ENCODE assay signal across 14 cellular contexts in genomic region chr3:48929358-48930035, GRCh38. TPM values are rescaled to one million over a fixed set of nuclear protein-coding genes. Genes with fewer than 3 reads are reported as not detected.
DNase-seq lines count a peak whose midpoint lies in the region; ATAC-seq and TF ChIP-seq lines count a peak whose summit lies in the region.
"Had no signal": no experiment of that assay in that cellular context is flagged by ENCODE, and none has a peak within 500 bp of the region (broad histone marks: within the 10 kb centered on the region; RNA-seq: fewer than 3 reads in every experiment).

No MANE protein-coding gene starts in this region.

- peaks cover 24% of the 10 kb centered on the region for H3K79me1 ChIP-seq in H9 (ENCODE audit: insufficient read depth, low read depth, low read length, poor library complexity, severe bottlenecking)

- no peak overlapping the region for H3K4me2 ChIP-seq in H9 (ENCODE audit: insufficient read depth, insufficient read length, low read length)

- WGBS in psoas muscle, 3 donors = 53 to 66% (median 59%) methylated on average over 3 of the region's 3 CpGs
- no CpG with 5 or more reads among the region's 3 CpGs for WGBS in H9 (ENCODE audit: extremely low coverage, insufficient read length, low lambda C conversion rate)

- intact Hi-C loops in psoas muscle (cut with DNase I) = no loop called here

- H4K20me1 ChIP-seq in H9 (ENCODE audit: control insufficient read depth, insufficient read depth, insufficient read length) = no peaks in the 10 kb centered on the region

- peaks cover 3% of the 10 kb centered on the region for H3K23me2 ChIP-seq in H9 (ENCODE audit: insufficient read length, low read depth, low read length, poor library complexity, severe bottlenecking)

- no peak overlapping the region for H4K8ac ChIP-seq in H9 (replicated peaks; ENCODE audit: insufficient read length, low read depth, low read length)

- H2BK15ac ChIP-seq in H9 (ENCODE audit: low read depth, low read length) = no peak overlapping the region

- no peak overlapping the region for H3T11ph ChIP-seq in H9 (ENCODE audit: low read length)

- H3K4me1 ChIP-seq in psoas muscle (peaks cover 65% of the 10 kb centered on the region), H9 (ENCODE audit: insufficient read depth, low read length) (no peaks in the 10 kb centered on the region)

- peak overlapping the region; percentile 60 for H3K4me3 Mint-ChIP-seq in activated T-cell treated with anti-CD3 and anti-CD28 coated beads, Interleukin-2, amount 50 U/mL, for 24 hours
- no peak overlapping the region for H3K4me3 Mint-ChIP-seq in activated T-cell treated with anti-CD3 and anti-CD28 coated beads, Interleukin-2, amount 50 U/mL, for 4 hours
- H3K4me3 Mint-ChIP-seq in H9 = no peak overlapping the region

- H4K91ac ChIP-seq in H9 (ENCODE audit: insufficient read length, low read depth, low read length) = no peak overlapping the region

- no peak overlapping the region for H3K56ac ChIP-seq in H9 (ENCODE audit: insufficient read length, low read depth, low read length)

- H4K5ac ChIP-seq in H9 (ENCODE audit: insufficient read length, low read depth, low read length) = no peak overlapping the region

- peaks cover 19% of the 10 kb centered on the region; the same call in 1 of the 2 replicates for H3K79me2 ChIP-seq in H9 (ENCODE audit: insufficient read depth, low read length)

- in situ Hi-C loops in brain microvascular endothelial cell (cut with HindIII; ENCODE audit: low pct_ligation_motif_present, low sequenced_read_pairs) = no loop called here

- no peak overlapping the region for H3K4ac ChIP-seq in H9 (ENCODE audit: low read depth, low read length)

- no peak overlapping the region for H2BK5ac ChIP-seq in H9 (ENCODE audit: insufficient read length, low read length)

- DNase-seq in activated T-cell treated with anti-CD3 and anti-CD28 coated beads, Interleukin-2, amount 50 U/mL, for 24 hours = no peak
- no peak for DNase-seq in activated T-cell treated with anti-CD3 and anti-CD28 coated beads, Interleukin-2, amount 50 U/mL, for 4 hours
- peak; percentile 16 for DNase-seq in LHCN-M2 (ENCODE audit: low read depth)
- peak; percentile 22 for DNase-seq in brain microvascular endothelial cell
- DNase-seq in psoas muscle = no peak
- no peak for DNase-seq in HuH-7.5 (ENCODE audit: low spot score)
- DNase-seq in H9 = no peak
- DNase-seq: anterior cingulate cortex, DMS79, MV-4-11, NCI-H2171 had no signal

- H3K9me3 ChIP-seq in psoas muscle (no peaks in the 10 kb centered on the region), H9 (ENCODE audit: control insufficient read depth, low read depth, low read length) (no peaks in the 10 kb centered on the region)

- H3K27me3 Mint-ChIP-seq in activated T-cell treated with anti-CD3 and anti-CD28 coated beads, Interleukin-2, amount 50 U/mL, for 24 hours = no peaks in the 10 kb centered on the region
- H3K27me3 Mint-ChIP-seq in activated T-cell treated with anti-CD3 and anti-CD28 coated beads, Interleukin-2, amount 50 U/mL, for 4 hours (ENCODE audit: low read depth) = no peaks in the 10 kb centered on the region
- no peaks in the 10 kb centered on the region for H3K27me3 Mint-ChIP-seq in H9 (ENCODE audit: low read depth)
- H3K27me3 Mint-ChIP-seq: progenitor cell of endocrine pancreas had no signal

- peak overlapping the region; percentile 89 for H3K27ac Mint-ChIP-seq in activated T-cell treated with anti-CD3 and anti-CD28 coated beads, Interleukin-2, amount 50 U/mL, for 24 hours
- peak overlapping the region in 1 of 3 experiments; percentile 4; a peak in 1 of 7 replicates for H3K27ac Mint-ChIP-seq in H9
- H3K27ac Mint-ChIP-seq: progenitor cell of endocrine pancreas had no signal

- H3K36me3 Mint-ChIP-seq in activated T-cell treated with anti-CD3 and anti-CD28 coated beads, Interleukin-2, amount 50 U/mL, for 24 hours (ENCODE audit: low read depth) = peaks cover 95% of the 10 kb centered on the region
- peaks cover 54% of the 10 kb centered on the region for H3K36me3 Mint-ChIP-seq in activated T-cell treated with anti-CD3 and anti-CD28 coated beads, Interleukin-2, amount 50 U/mL, for 4 hours (ENCODE audit: insufficient read depth)
- H3K36me3 Mint-ChIP-seq in H9 (ENCODE audit: insufficient read depth in 1 of 3, low read depth in 3 of 3) = peaks cover 49 to 85% (median 69%) of the 10 kb centered on the region in 3 experiments

- no peak overlapping the region for H3K9ac ChIP-seq in H9 (ENCODE audit: extremely low read depth, insufficient read length, low read length)

- H3K23ac ChIP-seq in H9 (ENCODE audit: insufficient read length, low read depth, low read length) = no peak overlapping the region

- no peak overlapping the region for H3K4me3 ChIP-seq in brain microvascular endothelial cell (ENCODE audit: low read depth, low read length)
- H3K4me3 ChIP-seq in psoas muscle = peak overlapping the region; percentile 26
- H3K4me3 ChIP-seq: lung had no signal

- H3K18ac ChIP-seq in H9 (ENCODE audit: insufficient read length, low read depth, low read length) = no peak overlapping the region

- H2BK12ac ChIP-seq in H9 (ENCODE audit: insufficient read length, low read depth, low read length) = no peak overlapping the region

- H2AK5ac ChIP-seq in H9 (ENCODE audit: insufficient read length, low read length) = no peak overlapping the region

- no peak overlapping the region for H2AFZ ChIP-seq in H9 (ENCODE audit: low read length)

- H3K14ac ChIP-seq in H9 (ENCODE audit: insufficient read depth, low read length) = no peak overlapping the region

- no peak for ATAC-seq in activated T-cell treated with anti-CD3 and anti-CD28 coated beads, Interleukin-2, amount 50 U/mL, for 4 hours
- ATAC-seq in psoas muscle (no peak), HG02885 (IDR thresholded peaks at IDR 0.05; ENCODE audit: poor library complexity, unreplicated experiment) (no peak)

- H2BK20ac ChIP-seq in H9 (ENCODE audit: low read depth, low read length, poor library complexity, severe bottlenecking) = no peak overlapping the region

- TF ChIP-seq CTCF in brain microvascular endothelial cell (IDR thresholded peaks at IDR 0.05; ENCODE audit: low read depth, low read length, missing control alignments) (no peak), psoas muscle (IDR thresholded peaks at IDR 0.05) (no peak), H9 (conservative IDR thresholded peaks at IDR 0.05) (no peak)

- H3K36me3 ChIP-seq in brain microvascular endothelial cell (replicated peaks) (peaks cover 22% of the 10 kb centered on the region), psoas muscle (ENCODE audit: insufficient read depth in 1 of 2, low read depth in 1 of 2) (peaks cover 3 to 68% of the 10 kb centered on the region in 2 donors)

- no peaks in the 10 kb centered on the region for H3K9me3 Mint-ChIP-seq in activated T-cell treated with anti-CD3 and anti-CD28 coated beads, Interleukin-2, amount 50 U/mL, for 24 hours
- no peaks in the 10 kb centered on the region for H3K9me3 Mint-ChIP-seq in activated T-cell treated with anti-CD3 and anti-CD28 coated beads, Interleukin-2, amount 50 U/mL, for 4 hours
- H3K9me3 Mint-ChIP-seq in H9 = no peaks in the 10 kb centered on the region

- H3K27ac ChIP-seq in brain microvascular endothelial cell (no peak overlapping the region), psoas muscle (peak overlapping the region; percentile 87), H9 (ENCODE audit: insufficient read length, low read depth, low read length) (no peak overlapping the region)

- peaks cover 80% of the 10 kb centered on the region for H3K4me1 Mint-ChIP-seq in activated T-cell treated with anti-CD3 and anti-CD28 coated beads, Interleukin-2, amount 50 U/mL, for 24 hours (ENCODE audit: low read depth)
- peaks cover 71% of the 10 kb centered on the region for H3K4me1 Mint-ChIP-seq in activated T-cell treated with anti-CD3 and anti-CD28 coated beads, Interleukin-2, amount 50 U/mL, for 4 hours (ENCODE audit: low read depth)
- H3K4me1 Mint-ChIP-seq in H9 = no peaks in the 10 kb centered on the region

- no peaks in the 10 kb centered on the region for H3K27me3 ChIP-seq in brain microvascular endothelial cell (replicated peaks)
- no peaks in the 10 kb centered on the region for H3K27me3 ChIP-seq in psoas muscle (ENCODE audit: insufficient read depth in 3 of 3, low read length in 2 of 3)
- no peaks in the 10 kb centered on the region for H3K27me3 ChIP-seq in H9 (ENCODE audit: insufficient read depth, low read length)

- H2BK120ac ChIP-seq in H9 (ENCODE audit: low read depth, low read length, poor library complexity, severe bottlenecking) = no peak overlapping the region

RNA-seq across cellular contexts. Expression of gene ARIH2, which starts 10.9 kb away (rescaled TPM):
- total RNA-seq in activated T-cell treated with anti-CD3 and anti-CD28 coated beads, Interleukin-2, amount 50 U/mL, for 4 hours = 100 to 1,000 TPM; 144 to 161 (median 146) TPM
- total RNA-seq in LHCN-M2 (2014; rRNA removed) (73.2 and 84.3 TPM in 2 replicates), psoas muscle (100 to 1,000 TPM in 3 of 4 donors, 10 to 100 TPM in 1; 92.7 to 125 (median 113) TPM), H9 (2021) (114 and 122 TPM in 2 replicates)
- 43.7 TPM for polyA plus RNA-seq in LHCN-M2 (2012)
- polyA plus RNA-seq in psoas muscle = 100 to 1,000 TPM in 1 of 3 donors, 10 to 100 TPM in 2; 59.5 to 163 (median 67.0) TPM

RNA-seq across cellular contexts. Expression of gene SLC25A20, which starts 30.8 kb away (rescaled TPM):
- 10 to 100 TPM; 13.9 to 19.0 (median 17.5) TPM for total RNA-seq in activated T-cell treated with anti-CD3 and anti-CD28 coated beads, Interleukin-2, amount 50 U/mL, for 4 hours
- 14.5 and 17.5 TPM in 2 replicates for total RNA-seq in LHCN-M2 (2014; rRNA removed)
- polyA plus RNA-seq in LHCN-M2 (2012) = 24.6 TPM
- 10 to 100 TPM; 47.6 to 59.4 (median 50.5) TPM for total RNA-seq in psoas muscle
- 10 to 100 TPM; 31.3 to 94.8 (median 48.5) TPM for polyA plus RNA-seq in psoas muscle
- 6.2 and 7.4 TPM in 2 replicates for total RNA-seq in H9 (2021)

Comparison
In these comparisons a context has a peak if more than half of its experiments do, and no peak if none do; other contexts are left out.
1. DNase-seq: peak in LHCN-M2 (single experiment) and brain microvascular endothelial cell (single experiment); none in activated T-cell treated with anti-CD3 and anti-CD28 coated beads, Interleukin-2, amount 50 U/mL, for 24 hours (single experiment), activated T-cell treated with anti-CD3 and anti-CD28 coated beads, Interleukin-2, amount 50 U/mL, for 4 hours (single experiment), psoas muscle (0 of 2), HuH-7.5 (single experiment) and H9 (single experiment).